26 cellular contexts compared by ENCODE assay signal in genomic region chr22:28728621-28729313, GRCh38. TPM values are rescaled to one million over a fixed set of nuclear protein-coding genes. Genes with fewer than 3 reads are reported as not detected.
A peak's percentile ranks its signal among the peaks of the same experiment; 100 is the strongest.
DNase-seq lines count a peak whose midpoint lies in the region; ATAC-seq and TF ChIP-seq lines count a peak whose summit lies in the region.
"Had no signal": no experiment of that assay in that cellular context is flagged by ENCODE, and none has a peak within 500 bp of the region (broad histone marks: within the 10 kb centered on the region; RNA-seq: fewer than 3 reads in every experiment).

No MANE protein-coding gene starts in this region.

- DNase-seq in GM23338 (ENCODE audit: low spot score), result no peak
- peak; percentile 30 for DNase-seq in mammary epithelial cell
- peak; percentile 54 to 71 for DNase-seq in foreskin fibroblast
- DNase-seq in renal cortical epithelial cell (ENCODE audit: low read depth), result peak; percentile 53
- DNase-seq in activated CD4-positive, alpha-beta T cell treated with anti-CD3 and anti-CD28 coated beads, Interleukin-2, amount 50 U/mL, for 4 hours, result no peak
- DNase-seq in left colon, result no peak
- no peak for DNase-seq in activated naive CD4-positive, alpha-beta T cell treated with anti-CD3 and anti-CD28 coated beads for 36 hours
- DNase-seq: activated naive CD4-positive, alpha-beta T cell treated with Interleukin-2 at 50 U/mL for 16 hours; activated T-cell treated with anti-CD3 and anti-CD28 coated beads, Interleukin-2, amount 50 U/mL, for 72 hours; CD4-positive, CD25-positive, alpha-beta regulatory T cell; heart right ventricle; NCI-H1048; NCI-H187; NCI-H2171 treated with DMSO at 0.1 percent for 48 hours; NCI-H524 treated with DMSO at 0.1 percent for 48 hours; psoas muscle; SHP77 treated with DMSO at 0.1 percent for 48 hours; stimulated activated CD4-positive, alpha-beta T cell treated with anti-CD3 and anti-CD28 coated beads, Interleukin-15, amount 100 ng/mL, for 24 hours; stimulated activated naive B cell treated with anti-CD40 and anti-IgM and Interleukin-4, amounts not matched to agents 10 μg/mL and 1 μg/mL and 100 μg/mL, for 72 hours had no signal

- in situ Hi-C loops in mammary epithelial cell (cut with MboI; ENCODE audit: low sequenced_read_pairs in 2 of 2), result no loop called here

- intact Hi-C loops in mammary epithelial cell (cut with micrococcal nuclease) (no loop called here), left colon (cut with DNase I, micrococcal nuclease) (no loop called here)
- intact Hi-C loops in activated naive CD4-positive, alpha-beta T cell treated with anti-CD3 and anti-CD28 coated beads for 36 hours (cut with micrococcal nuclease), result no loop called here

- no peak for ATAC-seq in GM23338
- ATAC-seq in left colon, result no peak
- ATAC-seq in HG03439 (IDR thresholded peaks at IDR 0.05; ENCODE audit: unreplicated experiment), result no peak
- ATAC-seq: activated T-cell treated with anti-CD3 and anti-CD28 coated beads, Interleukin-2, amount 50 U/mL, for 72 hours; heart right ventricle; Panc1; psoas muscle had no signal

- H3K79me2 ChIP-seq in GM23338 (replicated peaks; ENCODE audit: insufficient read depth) (peaks cover 32% of the 10 kb centered on the region), mammary epithelial cell (ENCODE audit: insufficient read depth, low read length) (no peaks in the 10 kb centered on the region)

- H3K36me3 ChIP-seq in GM23338 (ENCODE audit: insufficient read depth) (peaks cover 37% of the 10 kb centered on the region), mammary epithelial cell (ENCODE audit: insufficient read depth, low read length) (peaks cover 3% of the 10 kb centered on the region)
- H3K36me3 ChIP-seq: ascending aorta had no signal

- peak overlapping the region; percentile 73 for H3K27ac Mint-ChIP-seq in GM23338
- H3K27ac Mint-ChIP-seq in activated naive CD4-positive, alpha-beta T cell treated with anti-CD3 and anti-CD28 coated beads for 36 hours, result no peak overlapping the region
- H3K27ac Mint-ChIP-seq: CD4-positive, CD25-positive, alpha-beta regulatory T cell; stimulated activated naive B cell treated with anti-CD40 and anti-IgM and Interleukin-4, amounts not matched to agents 10 μg/mL and 1 μg/mL and 100 μg/mL, for 72 hours; T-helper 2 cell treated with Interferon-gamma antibody and Interleukin-4, amounts not matched to agents 5 μg/mL and 100 μg/mL, for 36 hours had no signal

- peaks cover 76% of the 10 kb centered on the region for H3K36me3 Mint-ChIP-seq in GM23338 (ENCODE audit: low read depth)
- H3K36me3 Mint-ChIP-seq in activated naive CD4-positive, alpha-beta T cell treated with anti-CD3 and anti-CD28 coated beads for 36 hours (ENCODE audit: low read depth), result peaks cover 34% of the 10 kb centered on the region

- peaks cover 6% of the 10 kb centered on the region for H3K27me3 Mint-ChIP-seq in GM23338 (ENCODE audit: insufficient read depth, low read depth, poor library complexity)
- H3K27me3 Mint-ChIP-seq in activated naive CD4-positive, alpha-beta T cell treated with anti-CD3 and anti-CD28 coated beads for 36 hours (ENCODE audit: low read depth), result no peaks in the 10 kb centered on the region
- H3K27me3 Mint-ChIP-seq: CD4-positive, CD25-positive, alpha-beta regulatory T cell; stimulated activated naive B cell treated with anti-CD40 and anti-IgM and Interleukin-4, amounts not matched to agents 10 μg/mL and 1 μg/mL and 100 μg/mL, for 72 hours had no signal

- H3K9me3 ChIP-seq in mammary epithelial cell (replicated peaks; ENCODE audit: insufficient read depth, low read length), result no peaks in the 10 kb centered on the region
- H3K9me3 ChIP-seq: ascending aorta, heart right ventricle, neutrophil, psoas muscle, suprapubic skin had no signal

- H3K4me3 Mint-ChIP-seq in GM23338, result no peak overlapping the region
- H3K4me3 Mint-ChIP-seq in activated naive CD4-positive, alpha-beta T cell treated with anti-CD3 and anti-CD28 coated beads for 36 hours, result no peak overlapping the region
- H3K4me3 Mint-ChIP-seq: activated T-cell treated with anti-CD3 and anti-CD28 coated beads, Interleukin-2, amount 50 U/mL, for 72 hours; CD4-positive, CD25-positive, alpha-beta regulatory T cell; stimulated activated naive B cell treated with anti-CD40 and anti-IgM and Interleukin-4, amounts not matched to agents 10 μg/mL and 1 μg/mL and 100 μg/mL, for 72 hours; T-helper 2 cell treated with Interferon-gamma antibody and Interleukin-4, amounts not matched to agents 5 μg/mL and 100 μg/mL, for 36 hours had no signal

- 89% methylated on average over 9 of the region's 10 CpGs for WGBS in mammary epithelial cell (ENCODE audit: low coverage, missing lambda C conversion rate)

- no peak overlapping the region for H2AFZ ChIP-seq in GM23338
- no peak overlapping the region for H2AFZ ChIP-seq in mammary epithelial cell (ENCODE audit: low read depth, low read length)

- TF ChIP-seq CTCF in GM23338 (conservative IDR thresholded peaks at IDR 0.05; ENCODE audit: low read depth in 2 of 2) (no peak), mammary epithelial cell (conservative IDR thresholded peaks at IDR 0.05 in 1 of 2, IDR thresholded peaks at IDR 0.05 in 1 of 2; ENCODE audit: extremely low read depth in 1 of 2, insufficient read depth in 1 of 2, low read depth in 1 of 2, low read length in 2 of 2) (no peak), foreskin fibroblast (IDR thresholded peaks at IDR 0.05; ENCODE audit: low read depth, low read length) (no peak)

- dilution Hi-C loops in mammary epithelial cell (cut with HindIII; ENCODE audit: low sequenced_read_pairs), result no loop called here

- no peaks in the 10 kb centered on the region for H3K9me3 Mint-ChIP-seq in GM23338
- no peaks in the 10 kb centered on the region for H3K9me3 Mint-ChIP-seq in activated naive CD4-positive, alpha-beta T cell treated with anti-CD3 and anti-CD28 coated beads for 36 hours
- H3K9me3 Mint-ChIP-seq: activated T-cell treated with anti-CD3 and anti-CD28 coated beads, Interleukin-2, amount 50 U/mL, for 72 hours; CD4-positive, CD25-positive, alpha-beta regulatory T cell; stimulated activated naive B cell treated with anti-CD40 and anti-IgM and Interleukin-4, amounts not matched to agents 10 μg/mL and 1 μg/mL and 100 μg/mL, for 72 hours; T-helper 2 cell treated with Interferon-gamma antibody and Interleukin-4, amounts not matched to agents 5 μg/mL and 100 μg/mL, for 36 hours had no signal

- H3K4me2 ChIP-seq in GM23338, result no peak overlapping the region
- H3K4me2 ChIP-seq in mammary epithelial cell (ENCODE audit: insufficient read depth, low read depth, low read length), result no peak overlapping the region

- CTCF ChIA-PET in mammary epithelial cell (lab: Charles Lee; ENCODE audit: low non-redundant PET), result no interaction called here
- CTCF ChIA-PET in activated naive CD4-positive, alpha-beta T cell treated with anti-CD3 and anti-CD28 coated beads for 36 hours (lab: Charles Lee), result no interaction called here

- H3K27me3 ChIP-seq in GM23338 (ENCODE audit: insufficient read depth) (no peaks in the 10 kb centered on the region), mammary epithelial cell (ENCODE audit: insufficient read depth, low read length) (no peaks in the 10 kb centered on the region)
- H3K27me3 ChIP-seq: ascending aorta, heart right ventricle, neutrophil, suprapubic skin had no signal

- no peak overlapping the region for H3K4me3 ChIP-seq in GM23338
- no peak overlapping the region for H3K4me3 ChIP-seq in mammary epithelial cell (replicated peaks in 1 of 3; ENCODE audit: insufficient read depth in 1 of 3, low read depth in 2 of 3, low read length in 3 of 3)
- H3K4me3 ChIP-seq in foreskin fibroblast (ENCODE audit: low read depth in 1 of 2, low read length in 2 of 2), result no peak overlapping the region
- H3K4me3 ChIP-seq: ascending aorta, GM12878, heart right ventricle, psoas muscle, suprapubic skin had no signal

- peaks cover under 1% of the 10 kb centered on the region; the same call in 2 of the 3 replicates for H3K4me1 Mint-ChIP-seq in GM23338
- peaks cover 2% of the 10 kb centered on the region for H3K4me1 Mint-ChIP-seq in activated naive CD4-positive, alpha-beta T cell treated with anti-CD3 and anti-CD28 coated beads for 36 hours (ENCODE audit: low read depth)

- peaks cover 3% of the 10 kb centered on the region for H4K20me1 ChIP-seq in GM23338 (replicated peaks; ENCODE audit: insufficient read depth)
- no peaks in the 10 kb centered on the region for H4K20me1 ChIP-seq in mammary epithelial cell (ENCODE audit: insufficient read depth, low read length)

- no peaks in the 10 kb centered on the region for H3K4me1 ChIP-seq in GM23338 (ENCODE audit: insufficient read depth)
- H3K4me1 ChIP-seq in mammary epithelial cell (ENCODE audit: insufficient read depth, low read length), result no peaks in the 10 kb centered on the region
- H3K4me1 ChIP-seq: ascending aorta, heart right ventricle, psoas muscle, suprapubic skin had no signal

- H3K9ac ChIP-seq in mammary epithelial cell (ENCODE audit: insufficient read depth, low read length), result no peak overlapping the region

- no peaks in the 10 kb centered on the region for H3K9me2 ChIP-seq in GM23338 (ENCODE audit: insufficient read depth)

- H3K27ac ChIP-seq in GM23338 (ENCODE audit: low read depth) (peak overlapping the region; percentile 39; the same call in 1 of the 2 replicates), mammary epithelial cell (ENCODE audit: insufficient read depth, low read depth, low read length) (no peak overlapping the region)
- H3K27ac ChIP-seq: ascending aorta, heart right ventricle, neutrophil, psoas muscle, suprapubic skin had no signal

- BruUV-seq in mammary epithelial cell (replicated peaks; lab: Mats Ljungman, UMichigan), result no TSS peak

- peaks cover 7% of the 10 kb centered on the region; the same call in 1 of the 2 replicates for H3F3A ChIP-seq in GM23338 (replicated peaks; ENCODE audit: low read depth)

RNA-seq across cellular contexts. Expression of gene CHEK2, which starts 12.9 kb away (rescaled TPM):
- total RNA-seq in GM23338 (2014; rRNA removed; shearing (Covaris generic)), result 100 and 121 TPM in 2 replicates
- polyA plus RNA-seq in GM23338 (2016; fragmentation: Nextera tagmentation; extraction: Ambion mirVana) (80.0 and 86.0 TPM in 2 replicates), mammary epithelial cell (23.4 TPM)
- total RNA-seq in mammary epithelial cell (10 to 100 TPM; 14.2 to 19.2 TPM), renal cortical epithelial cell (11.0 and 24.0 TPM in 2 replicates), left colon (10 to 100 TPM in 1 of 2 donors, 1 to 10 TPM in 1; 9.0 to 16.0 TPM)
- 18.3 TPM for polyA minus RNA-seq in mammary epithelial cell
- total RNA-seq in activated naive CD4-positive, alpha-beta T cell treated with anti-CD3 and anti-CD28 coated beads for 36 hours, result 10 to 100 TPM; 47.8 to 52.6 TPM

RNA-seq across cellular contexts. Expression of gene HSCB, which starts 13.1 kb away (rescaled TPM):
- total RNA-seq in GM23338 (2014; rRNA removed; shearing (Covaris generic)), result 17.7 and 18.6 TPM in 2 replicates
- 28.4 and 30.9 TPM in 2 replicates for polyA plus RNA-seq in GM23338 (2016; fragmentation: Nextera tagmentation; extraction: Ambion mirVana)
- total RNA-seq in mammary epithelial cell, result 10 to 100 TPM; 11.5 to 14.8 TPM
- polyA plus RNA-seq in mammary epithelial cell, result 10.4 TPM
- not detected for polyA minus RNA-seq in mammary epithelial cell
- total RNA-seq in renal cortical epithelial cell, result 14.8 and 24.1 TPM in 2 replicates
- total RNA-seq in left colon, result 10 to 100 TPM; 10.9 to 12.8 TPM
- total RNA-seq in activated naive CD4-positive, alpha-beta T cell treated with anti-CD3 and anti-CD28 coated beads for 36 hours, result 10 to 100 TPM; 12.7 to 13.3 TPM

RNA-seq across cellular contexts. Expression of gene CCDC117, which starts 43.7 kb away (rescaled TPM):
- total RNA-seq in GM23338 (2014; rRNA removed; shearing (Covaris generic)), result 54.1 and 59.5 TPM in 2 replicates
- polyA plus RNA-seq in GM23338 (2016; fragmentation: Nextera tagmentation; extraction: Ambion mirVana), result 23.9 and 24.0 TPM in 2 replicates
- total RNA-seq in mammary epithelial cell, result 10 to 100 TPM; 10.6 to 16.0 TPM
- polyA plus RNA-seq in mammary epithelial cell, result 3.8 TPM
- 9.2 TPM for polyA minus RNA-seq in mammary epithelial cell
- total RNA-seq in renal cortical epithelial cell, result 18.2 and 20.6 TPM in 2 replicates
- total RNA-seq in left colon, result 10 to 100 TPM; 15.2 to 17.0 TPM
- 10 to 100 TPM; 28.2 to 28.6 TPM for total RNA-seq in activated naive CD4-positive, alpha-beta T cell treated with anti-CD3 and anti-CD28 coated beads for 36 hours

RNA-seq across cellular contexts. Expression of gene TTC28, which starts 49.1 kb away (rescaled TPM):
- 10.7 and 16.1 TPM in 2 replicates for total RNA-seq in GM23338 (2014; rRNA removed; shearing (Covaris generic))
- polyA plus RNA-seq in GM23338 (2016; fragmentation: Nextera tagmentation; extraction: Ambion mirVana), result 2.1 and 4.5 TPM in 2 replicates
- 10 to 100 TPM in 1 of 2 donors, 1 to 10 TPM in 1; 4.4 to 27.5 TPM for total RNA-seq in mammary epithelial cell
- 0.61 TPM for polyA plus RNA-seq in mammary epithelial cell
- polyA minus RNA-seq in mammary epithelial cell, result 26.9 TPM
- 6.3 and 28.3 TPM in 2 replicates for total RNA-seq in renal cortical epithelial cell
- total RNA-seq in left colon, result 10 to 100 TPM in 1 of 2 donors, 1 to 10 TPM in 1; 8.8 to 12.0 TPM
- 1 to 10 TPM; 1.6 to 1.9 TPM for total RNA-seq in activated naive CD4-positive, alpha-beta T cell treated with anti-CD3 and anti-CD28 coated beads for 36 hours

Comparison
In these comparisons a context has a peak if more than half of its experiments do, and no peak if none do; other contexts are left out.
1. DNase-seq: peak in mammary epithelial cell (single experiment), foreskin fibroblast (2 of 2) and renal cortical epithelial cell (single experiment); none in GM23338 (single experiment), activated CD4-positive, alpha-beta T cell treated with anti-CD3 and anti-CD28 coated beads, Interleukin-2, amount 50 U/mL, for 4 hours (0 of 2), left colon (0 of 2) and activated naive CD4-positive, alpha-beta T cell treated with anti-CD3 and anti-CD28 coated beads for 36 hours (single experiment).